13 cellular contexts compared by ENCODE assay signal in genomic region chr22:46269564-46269963, GRCh38. TPM values are rescaled to one million over a fixed set of nuclear protein-coding genes. Genes with fewer than 3 reads are reported as not detected.
A peak's percentile ranks its signal among the peaks of the same experiment; 100 is the strongest.
DNase-seq lines count a peak whose midpoint lies in the region; ATAC-seq, FAIRE-seq and TF ChIP-seq lines count a peak whose summit lies in the region.
"Had no signal": no experiment of that assay in that cellular context is flagged by ENCODE, and none has a peak within 500 bp of the region (broad histone marks: within the 10 kb centered on the region; RNA-seq: fewer than 3 reads in every experiment).

No MANE protein-coding gene starts in this region.

- TF ChIP-seq CTCF in WTC11 (IDR thresholded peaks at IDR 0.05) (no peak), HepG2 (CRISPR knock-in tag; IDR thresholded peaks at IDR 0.05) (no peak)

- H3K27ac Mint-ChIP-seq in activated T-cell treated with anti-CD3 and anti-CD28 coated beads, Interleukin-2, amount 50 U/mL, for 72 hours, result no peak overlapping the region
- H3K27ac Mint-ChIP-seq in WTC11, result peak overlapping the region; percentile 22; the same call in 1 of the 2 replicates
- no peak overlapping the region for H3K27ac Mint-ChIP-seq in stimulated activated effector memory CD8-positive, alpha-beta T cell treated with anti-CD3 and anti-CD28 coated beads, Interleukin-12 subunit alpha, Interleukin-12 subunit beta, amount 100 ng/mL, for 72 hours

- peaks cover 7% of the 10 kb centered on the region for H3K9me3 ChIP-seq in HepG2 (ENCODE audit: low read length)

- intact Hi-C loops in HepG2 (cut with micrococcal nuclease; ENCODE audit: unreplicated experiment), result no loop called here

- no peak overlapping the region for H2AFZ ChIP-seq in HepG2 (ENCODE audit: low read length)

- peak; percentile 48 for FAIRE-seq in HepG2 (lab: Jason Lieb, UNC)
- FAIRE-seq: G401.6 had no signal

- no peak for TF ChIP-seq RAD21 in HepG2 (CRISPR knock-in tag; IDR thresholded peaks at IDR 0.05)

- H3K4me3 ChIP-seq in HepG2 (replicated peaks in 1 of 3; ENCODE audit: insufficient read depth in 1 of 3, low read depth in 2 of 3, low read length in 3 of 3), result peak overlapping the region; percentile 79 to 99 (median 99)

- H4K20me1 ChIP-seq in HepG2 (ENCODE audit: insufficient read depth, low read length), result peaks cover 26% of the 10 kb centered on the region

- H3K27me3 ChIP-seq in HepG2 (ENCODE audit: control insufficient read depth in 1 of 2, insufficient read depth in 2 of 2, low read length in 2 of 2), result peaks cover 0 to 3% of the 10 kb centered on the region in 2 experiments; a peak in 1 of 5 replicates

- H3K27ac ChIP-seq in HepG2 (ENCODE audit: extremely low read length, insufficient read depth, low read length), result peak overlapping the region; percentile 98

- in situ Hi-C loops in HepG2 (cut with HindIII; ENCODE audit: extremely low pct_ligation_motif_present, low pct_unique_long_range_greater_than_20kb), result no loop called here

- peaks cover 1 to 2% of the 10 kb centered on the region in 2 donors for H3K9me3 Mint-ChIP-seq in activated T-cell treated with anti-CD3 and anti-CD28 coated beads, Interleukin-2, amount 50 U/mL, for 72 hours
- H3K9me3 Mint-ChIP-seq in WTC11, result peaks cover 20% of the 10 kb centered on the region
- no peaks in the 10 kb centered on the region for H3K9me3 Mint-ChIP-seq in stimulated activated effector memory CD8-positive, alpha-beta T cell treated with anti-CD3 and anti-CD28 coated beads, Interleukin-12 subunit alpha, Interleukin-12 subunit beta, amount 100 ng/mL, for 72 hours

- peak overlapping the region; percentile 99; the same call in 1 of the 2 replicates for H3K9ac ChIP-seq in HepG2 (ENCODE audit: insufficient read depth, low read depth, low read length)

- POLR2A ChIA-PET in WTC11 (lab: Charles Lee), result interaction anchor here (0.6 kb wide), 1 partner anchor 100 kb away, joined by 3 read pairs; no protein-coding TSS in a partner anchor
- POLR2A ChIA-PET in HepG2 (lab: Yijun Ruan, JAX), result interaction anchor here (1.4 to 4.9 kb wide), 8 partner anchors 9 to 234 kb away, joined by 4 to 83 read pairs (median 33); partner anchors contain the start of genes CDPF1 and GTSE1

- DNase-seq in activated T-cell treated with anti-CD3 and anti-CD28 coated beads, Interleukin-2, amount 50 U/mL, for 72 hours, result no peak
- DNase-seq in activated T-cell treated with anti-CD3 and anti-CD28 coated beads, Interleukin-2, amount 50 U/mL, for 1 hour, result no peak
- DNase-seq in WTC11 (ENCODE audit: low spot score) (no peak), HepG2 (ENCODE audit: low spot score) (no peak), DMS114 treated with DMSO at 0.1 percent for 48 hours (lab: John Stamatoyannopoulos, UW; ENCODE audit: unreplicated experiment) (no peak), LoVo (ENCODE audit: low spot score) (no peak)
- no peak for DNase-seq in stimulated activated effector memory CD8-positive, alpha-beta T cell treated with anti-CD3 and anti-CD28 coated beads, Interleukin-12 subunit alpha, Interleukin-12 subunit beta, amount 100 ng/mL, for 72 hours (ENCODE audit: low spot score in 2 of 2)
- DNase-seq in central memory CD4-positive, alpha-beta T cell, result no peak
- DNase-seq: caudate nucleus, kidney glomerular epithelial cell, NCI-H2107 had no signal

- H3K36me3 ChIP-seq in HepG2 (replicated peaks in 1 of 2; ENCODE audit: control insufficient read depth in 1 of 2, insufficient read depth in 2 of 2, low read length in 2 of 2), result peaks cover 15 to 48% of the 10 kb centered on the region in 2 experiments

- CTCF ChIA-PET in WTC11 (lab: Charles Lee), result interaction anchor here (1.4 to 1.8 kb wide), 2 partner anchors 98 to 275 kb away, joined by 5 to 6 read pairs; no protein-coding TSS in a partner anchor
- CTCF ChIA-PET in HepG2 (lab: Yijun Ruan, JAX; ENCODE audit: low intra/inter-chr PET ratio, low total read pairs), result no interaction called here

- H3K4me1 ChIP-seq in HepG2 (ENCODE audit: insufficient read depth, low read length), result peaks cover 34% of the 10 kb centered on the region

- H3K79me2 ChIP-seq in HepG2 (ENCODE audit: insufficient read depth, low read length), result peaks cover 27% of the 10 kb centered on the region

- TF ChIP-seq EP300 in HepG2 (IDR thresholded peaks at IDR 0.05; ENCODE audit: low read depth in 2 of 2, low read length in 2 of 2), result no peak
- TF ChIP-seq EP300 in HepG2 (CRISPR knock-in tag; IDR thresholded peaks at IDR 0.05; ENCODE audit: borderline replicate concordance), result no peak

- H3K36me3 Mint-ChIP-seq in activated T-cell treated with anti-CD3 and anti-CD28 coated beads, Interleukin-2, amount 50 U/mL, for 72 hours (ENCODE audit: insufficient read depth in 2 of 2), result peaks cover 10 to 11% of the 10 kb centered on the region in 2 donors
- peaks cover 24% of the 10 kb centered on the region for H3K36me3 Mint-ChIP-seq in WTC11
- peaks cover 10% of the 10 kb centered on the region for H3K36me3 Mint-ChIP-seq in stimulated activated effector memory CD8-positive, alpha-beta T cell treated with anti-CD3 and anti-CD28 coated beads, Interleukin-12 subunit alpha, Interleukin-12 subunit beta, amount 100 ng/mL, for 72 hours

- peaks cover 28% of the 10 kb centered on the region for H3K27me3 Mint-ChIP-seq in activated T-cell treated with anti-CD3 and anti-CD28 coated beads, Interleukin-2, amount 50 U/mL, for 72 hours (ENCODE audit: low read depth)
- H3K27me3 Mint-ChIP-seq in WTC11 (ENCODE audit: low read depth), result peaks cover 31% of the 10 kb centered on the region

- H3K4me2 ChIP-seq in HepG2 (ENCODE audit: low read depth, low read length), result peak overlapping the region; percentile 96

- no TSS peak for BruUV-seq in HepG2 (replicated peaks; lab: Mats Ljungman, UMichigan)

- WGBS in HepG2 (ENCODE audit: low lambda C conversion rate), result 47% methylated on average over 10 of the region's 11 CpGs

- peaks cover 11% of the 10 kb centered on the region for H3K4me1 Mint-ChIP-seq in activated T-cell treated with anti-CD3 and anti-CD28 coated beads, Interleukin-2, amount 50 U/mL, for 72 hours (ENCODE audit: low read depth)
- H3K4me1 Mint-ChIP-seq in WTC11, result peaks cover 8% of the 10 kb centered on the region
- peaks cover 27% of the 10 kb centered on the region for H3K4me1 Mint-ChIP-seq in stimulated activated effector memory CD8-positive, alpha-beta T cell treated with anti-CD3 and anti-CD28 coated beads, Interleukin-12 subunit alpha, Interleukin-12 subunit beta, amount 100 ng/mL, for 72 hours

- TF ChIP-seq POLR2A in HepG2 (IDR thresholded peaks at IDR 0.05; ENCODE audit: insufficient read depth in 1 of 2, low read depth in 2 of 2, low read length in 2 of 2), result no peak

- peak overlapping the region; percentile 24 to 96 for H3K4me3 Mint-ChIP-seq in activated T-cell treated with anti-CD3 and anti-CD28 coated beads, Interleukin-2, amount 50 U/mL, for 72 hours
- no peak overlapping the region; the same call in 1 of the 2 replicates for H3K4me3 Mint-ChIP-seq in WTC11
- peak overlapping the region; percentile 27 for H3K4me3 Mint-ChIP-seq in stimulated activated effector memory CD8-positive, alpha-beta T cell treated with anti-CD3 and anti-CD28 coated beads, Interleukin-12 subunit alpha, Interleukin-12 subunit beta, amount 100 ng/mL, for 72 hours

- no peak for ATAC-seq in activated T-cell treated with anti-CD3 and anti-CD28 coated beads, Interleukin-2, amount 50 U/mL, for 72 hours (replicated peaks in 1 of 2)
- no peak for ATAC-seq in WTC11
- peak; percentile 17 for ATAC-seq in HepG2
- ATAC-seq in stimulated activated effector memory CD8-positive, alpha-beta T cell treated with anti-CD3 and anti-CD28 coated beads, Interleukin-12 subunit alpha, Interleukin-12 subunit beta, amount 100 ng/mL, for 72 hours, result no peak

RNA-seq across cellular contexts. Expression of gene TTC38, which starts 1.8 kb away (rescaled TPM):
- 10 to 100 TPM; 10.1 to 16.5 TPM for total RNA-seq in activated T-cell treated with anti-CD3 and anti-CD28 coated beads, Interleukin-2, amount 50 U/mL, for 72 hours
- total RNA-seq in WTC11 (2021) (20.7 to 29.2 TPM (median 27.5 TPM) in 3 replicates), HepG2 (2016; rRNA removed; fragmentation: Illumina TruSeq; extraction: Trizol) (105 and 106 TPM in 2 replicates)
- 14.0 and 16.3 TPM in 2 replicates for total RNA-seq in HepG2 (2016; cell fraction: cytosol; rRNA removed; fragmentation: Illumina TruSeq; extraction: Trizol; ENCODE audit: low read depth)
- total RNA-seq in HepG2 (2016; cell fraction: insoluble cytoplasmic fraction; rRNA removed; fragmentation: Illumina TruSeq; extraction: Trizol), result 103 and 105 TPM in 2 replicates
- 37.6 and 39.1 TPM in 2 replicates for total RNA-seq in HepG2 (2016; cell fraction: membrane; rRNA removed; fragmentation: Illumina TruSeq; extraction: Trizol)
- 81.8 and 89.6 TPM in 2 replicates for total RNA-seq in HepG2 (2016; cell fraction: nucleus; rRNA removed; fragmentation: Illumina TruSeq; extraction: Trizol)
- polyA plus RNA-seq in HepG2 (2011; rRNA removed), result 101 and 112 TPM in 2 replicates
- 120 and 124 TPM in 2 replicates for polyA plus RNA-seq in HepG2 (2011; cell fraction: cytosol; rRNA removed)
- 228 and 272 TPM in 2 replicates for polyA plus RNA-seq in HepG2 (2011; cell fraction: nucleus; rRNA removed)
- 67.9 and 76.1 TPM in 2 replicates for polyA plus RNA-seq in HepG2 (2012)
- 14.5 and 15.5 TPM in 2 replicates for polyA plus RNA-seq in HepG2 (2016; cell fraction: cytosol; fragmentation: Illumina TruSeq; extraction: Trizol; ENCODE audit: low read depth)
- polyA plus RNA-seq in HepG2 (2016; cell fraction: insoluble cytoplasmic fraction; fragmentation: Illumina TruSeq; extraction: Trizol; ENCODE audit: low read depth), result 88.5 and 106 TPM in 2 replicates
- 24.0 and 28.8 TPM in 2 replicates for polyA plus RNA-seq in HepG2 (2016; cell fraction: membrane; fragmentation: Illumina TruSeq; extraction: Trizol; ENCODE audit: low read depth)
- polyA plus RNA-seq in HepG2 (2016; cell fraction: nucleus; fragmentation: Illumina TruSeq; extraction: Trizol; ENCODE audit: insufficient read depth, low read depth), result 141 and 185 TPM in 2 replicates
- polyA minus RNA-seq in HepG2 (2011; rRNA and poly(A)+ RNA removed; ENCODE audit: low replicate concordance), result 60.8 and 197 TPM in 2 replicates
- 88.7 and 103 TPM in 2 replicates for polyA minus RNA-seq in HepG2 (2011; cell fraction: cytosol; rRNA and poly(A)+ RNA removed)
- 101 and 103 TPM in 2 replicates for polyA minus RNA-seq in HepG2 (2011; cell fraction: nucleus; rRNA and poly(A)+ RNA removed)

RNA-seq across cellular contexts. Expression of gene PKDREJ, which starts 6.4 kb away (rescaled TPM):
- not detected for total RNA-seq in activated T-cell treated with anti-CD3 and anti-CD28 coated beads, Interleukin-2, amount 50 U/mL, for 72 hours
- 0.02 to 0.07 TPM in 2 of 3 replicates, not detected in the other for total RNA-seq in WTC11 (2021)
- total RNA-seq in HepG2 (2016; rRNA removed; fragmentation: Illumina TruSeq; extraction: Trizol), result not detected in 2 replicates
- total RNA-seq in HepG2 (2016; cell fraction: cytosol; rRNA removed; fragmentation: Illumina TruSeq; extraction: Trizol; ENCODE audit: low read depth), result not detected in 2 replicates
- not detected in 2 replicates for total RNA-seq in HepG2 (2016; cell fraction: insoluble cytoplasmic fraction; rRNA removed; fragmentation: Illumina TruSeq; extraction: Trizol)
- total RNA-seq in HepG2 (2016; cell fraction: membrane; rRNA removed; fragmentation: Illumina TruSeq; extraction: Trizol), result not detected in 2 replicates
- not detected in 2 replicates for total RNA-seq in HepG2 (2016; cell fraction: nucleus; rRNA removed; fragmentation: Illumina TruSeq; extraction: Trizol)
- 0.01 TPM in 1 of 2 replicates, not detected in the other for polyA plus RNA-seq in HepG2 (2011; rRNA removed)
- 0.01 TPM in 1 of 2 replicates, not detected in the other for polyA plus RNA-seq in HepG2 (2011; cell fraction: cytosol; rRNA removed)
- polyA plus RNA-seq in HepG2 (2011; cell fraction: nucleus; rRNA removed), result 0.02 TPM in 1 of 2 replicates, not detected in the other
- 0.27 and 0.29 TPM in 2 replicates for polyA plus RNA-seq in HepG2 (2012)
- not detected in 2 replicates for polyA plus RNA-seq in HepG2 (2016; cell fraction: cytosol; fragmentation: Illumina TruSeq; extraction: Trizol; ENCODE audit: low read depth)
- not detected in 2 replicates for polyA plus RNA-seq in HepG2 (2016; cell fraction: insoluble cytoplasmic fraction; fragmentation: Illumina TruSeq; extraction: Trizol; ENCODE audit: low read depth)
- polyA plus RNA-seq in HepG2 (2016; cell fraction: membrane; fragmentation: Illumina TruSeq; extraction: Trizol; ENCODE audit: low read depth), result not detected in 2 replicates
- polyA plus RNA-seq in HepG2 (2016; cell fraction: nucleus; fragmentation: Illumina TruSeq; extraction: Trizol; ENCODE audit: insufficient read depth, low read depth), result not detected in 2 replicates
- not detected in 2 replicates for polyA minus RNA-seq in HepG2 (2011; rRNA and poly(A)+ RNA removed; ENCODE audit: low replicate concordance)
- not detected in 2 replicates for polyA minus RNA-seq in HepG2 (2011; cell fraction: cytosol; rRNA and poly(A)+ RNA removed)
- polyA minus RNA-seq in HepG2 (2011; cell fraction: nucleus; rRNA and poly(A)+ RNA removed), result not detected in 2 replicates
- total RNA-seq: OCI-LY7 had no signal

RNA-seq across cellular contexts. Expression of gene CDPF1, which starts 19.5 kb away (rescaled TPM):
- 10 to 100 TPM; 13.1 to 14.9 TPM for total RNA-seq in activated T-cell treated with anti-CD3 and anti-CD28 coated beads, Interleukin-2, amount 50 U/mL, for 72 hours
- total RNA-seq in WTC11 (2021) (11.3 to 11.7 TPM (median 11.5 TPM) in 3 replicates), HepG2 (2016; rRNA removed; fragmentation: Illumina TruSeq; extraction: Trizol) (5.2 and 6.0 TPM in 2 replicates)
- total RNA-seq in HepG2 (2016; cell fraction: cytosol; rRNA removed; fragmentation: Illumina TruSeq; extraction: Trizol; ENCODE audit: low read depth), result 3.1 and 4.1 TPM in 2 replicates
- 4.7 and 6.0 TPM in 2 replicates for total RNA-seq in HepG2 (2016; cell fraction: insoluble cytoplasmic fraction; rRNA removed; fragmentation: Illumina TruSeq; extraction: Trizol)
- total RNA-seq in HepG2 (2016; cell fraction: membrane; rRNA removed; fragmentation: Illumina TruSeq; extraction: Trizol), result 5.4 and 6.4 TPM in 2 replicates
- 2.8 and 3.8 TPM in 2 replicates for total RNA-seq in HepG2 (2016; cell fraction: nucleus; rRNA removed; fragmentation: Illumina TruSeq; extraction: Trizol)
- 7.4 and 8.1 TPM in 2 replicates for polyA plus RNA-seq in HepG2 (2011; rRNA removed)
- polyA plus RNA-seq in HepG2 (2011; cell fraction: cytosol; rRNA removed), result 7.0 and 8.0 TPM in 2 replicates
- 15.6 and 19.1 TPM in 2 replicates for polyA plus RNA-seq in HepG2 (2011; cell fraction: nucleus; rRNA removed)
- polyA plus RNA-seq in HepG2 (2012), result 3.3 and 4.7 TPM in 2 replicates
- polyA plus RNA-seq in HepG2 (2016; cell fraction: cytosol; fragmentation: Illumina TruSeq; extraction: Trizol; ENCODE audit: low read depth), result 2.9 and 3.7 TPM in 2 replicates
- polyA plus RNA-seq in HepG2 (2016; cell fraction: insoluble cytoplasmic fraction; fragmentation: Illumina TruSeq; extraction: Trizol; ENCODE audit: low read depth), result 4.6 and 5.8 TPM in 2 replicates
- 5.2 and 5.7 TPM in 2 replicates for polyA plus RNA-seq in HepG2 (2016; cell fraction: membrane; fragmentation: Illumina TruSeq; extraction: Trizol; ENCODE audit: low read depth)
- polyA plus RNA-seq in HepG2 (2016; cell fraction: nucleus; fragmentation: Illumina TruSeq; extraction: Trizol; ENCODE audit: insufficient read depth, low read depth), result 4.2 and 5.9 TPM in 2 replicates
- 3.5 and 3.6 TPM in 2 replicates for polyA minus RNA-seq in HepG2 (2011; rRNA and poly(A)+ RNA removed; ENCODE audit: low replicate concordance)
- polyA minus RNA-seq in HepG2 (2011; cell fraction: cytosol; rRNA and poly(A)+ RNA removed), result 1.3 and 2.3 TPM in 2 replicates
- polyA minus RNA-seq in HepG2 (2011; cell fraction: nucleus; rRNA and poly(A)+ RNA removed), result 1.9 and 2.2 TPM in 2 replicates

RNA-seq across cellular contexts. Expression of gene GTSE1, which starts 27.1 kb away (rescaled TPM):
- 10 to 100 TPM; 54.2 to 60.5 TPM for total RNA-seq in activated T-cell treated with anti-CD3 and anti-CD28 coated beads, Interleukin-2, amount 50 U/mL, for 72 hours
- 45.4 to 56.1 TPM (median 45.4 TPM) in 3 replicates for total RNA-seq in WTC11 (2021)
- total RNA-seq in HepG2 (2016; rRNA removed; fragmentation: Illumina TruSeq; extraction: Trizol), result 13.5 and 15.3 TPM in 2 replicates
- total RNA-seq in HepG2 (2016; cell fraction: cytosol; rRNA removed; fragmentation: Illumina TruSeq; extraction: Trizol; ENCODE audit: low read depth), result 9.5 and 10.9 TPM in 2 replicates
- total RNA-seq in HepG2 (2016; cell fraction: insoluble cytoplasmic fraction; rRNA removed; fragmentation: Illumina TruSeq; extraction: Trizol), result 12.5 and 14.4 TPM in 2 replicates
- 16.2 and 16.3 TPM in 2 replicates for total RNA-seq in HepG2 (2016; cell fraction: membrane; rRNA removed; fragmentation: Illumina TruSeq; extraction: Trizol)
- 13.0 and 13.4 TPM in 2 replicates for total RNA-seq in HepG2 (2016; cell fraction: nucleus; rRNA removed; fragmentation: Illumina TruSeq; extraction: Trizol)
- polyA plus RNA-seq in HepG2 (2011; rRNA removed), result 7.0 and 10.7 TPM in 2 replicates
- polyA plus RNA-seq in HepG2 (2011; cell fraction: cytosol; rRNA removed), result 4.1 and 6.8 TPM in 2 replicates
- polyA plus RNA-seq in HepG2 (2011; cell fraction: nucleus; rRNA removed), result 14.2 and 21.4 TPM in 2 replicates
- polyA plus RNA-seq in HepG2 (2012), result 4.6 and 8.5 TPM in 2 replicates
- 6.3 and 6.9 TPM in 2 replicates for polyA plus RNA-seq in HepG2 (2016; cell fraction: cytosol; fragmentation: Illumina TruSeq; extraction: Trizol; ENCODE audit: low read depth)
- polyA plus RNA-seq in HepG2 (2016; cell fraction: insoluble cytoplasmic fraction; fragmentation: Illumina TruSeq; extraction: Trizol; ENCODE audit: low read depth), result 17.8 and 23.8 TPM in 2 replicates
- polyA plus RNA-seq in HepG2 (2016; cell fraction: membrane; fragmentation: Illumina TruSeq; extraction: Trizol; ENCODE audit: low read depth), result 16.6 and 17.2 TPM in 2 replicates
- polyA plus RNA-seq in HepG2 (2016; cell fraction: nucleus; fragmentation: Illumina TruSeq; extraction: Trizol; ENCODE audit: insufficient read depth, low read depth), result 56.0 and 61.7 TPM in 2 replicates
- 12.6 and 23.6 TPM in 2 replicates for polyA minus RNA-seq in HepG2 (2011; rRNA and poly(A)+ RNA removed; ENCODE audit: low replicate concordance)
- 6.7 and 8.3 TPM in 2 replicates for polyA minus RNA-seq in HepG2 (2011; cell fraction: cytosol; rRNA and poly(A)+ RNA removed)
- 9.7 and 11.5 TPM in 2 replicates for polyA minus RNA-seq in HepG2 (2011; cell fraction: nucleus; rRNA and poly(A)+ RNA removed)
